8 cellular contexts compared by ENCODE assay signal in genomic region chr7:139340037-139340807, GRCh38. TPM values are rescaled to one million over a fixed set of nuclear protein-coding genes. Genes with fewer than 3 reads are reported as not detected.
DNase-seq lines count a peak whose midpoint lies in the region; ATAC-seq and TF ChIP-seq lines count a peak whose summit lies in the region.

No MANE protein-coding gene starts in this region.

- DNase-seq in DMS79 treated with DMSO at 0.1 percent for 48 hours (lab: John Stamatoyannopoulos, UW): peak; percentile 100
- DNase-seq in activated T-cell treated with anti-CD3 and anti-CD28 coated beads, Interleukin-2, amount 50 U/mL, for 48 hours: peak; percentile 99 to 100
- peak; percentile 93 to 94 for DNase-seq in stimulated activated CD8-positive, alpha-beta memory T cell treated with anti-CD3 and anti-CD28 coated beads, Interleukin-7, amount 100 ng/mL, for 1 hour (ENCODE audit: low read depth in 2 of 2)

- peak; percentile 82 for TF ChIP-seq CTCF in KMS-11 (conservative IDR thresholded peaks at IDR 0.05; ENCODE audit: low read depth, low read length)

- peak overlapping the region; percentile 4 for H3K4me3 ChIP-seq in KMS-11 (IDR thresholded peaks at IDR 0.05; ENCODE audit: insufficient read depth, low read depth, low read length)
- peak overlapping the region; percentile 92 to 97 for H3K4me3 ChIP-seq in muscle layer of colon (ENCODE audit: low read depth in 1 of 2, low read length in 2 of 2)

- no peaks in the 10 kb centered on the region for H4K20me1 ChIP-seq in KMS-11 (ENCODE audit: insufficient read depth)

- H3K4me1 ChIP-seq in KMS-11 (ENCODE audit: low read depth, poor library complexity, severe bottlenecking) (peaks cover 12% of the 10 kb centered on the region), muscle layer of colon (ENCODE audit: insufficient read depth, low read length) (peaks cover 12% of the 10 kb centered on the region)

- H3K9ac ChIP-seq in KMS-11: peak overlapping the region; percentile 96
- peak overlapping the region; percentile 99 for H3K9ac ChIP-seq in muscle layer of colon (ENCODE audit: low read length)

- ATAC-seq in GM21786 (IDR thresholded peaks at IDR 0.05; ENCODE audit: unreplicated experiment) (peak; percentile 84), esophagus mucosa (peak; percentile 96)

- H3K4me2 ChIP-seq in KMS-11: peak overlapping the region; percentile 90

- H3K27me3 ChIP-seq in KMS-11 (ENCODE audit: insufficient read depth, low read depth): no peaks in the 10 kb centered on the region
- H3K27me3 ChIP-seq in muscle layer of colon (ENCODE audit: control insufficient read depth in 1 of 2, insufficient read depth in 2 of 2, low read length in 2 of 2): no peaks in the 10 kb centered on the region

- H3K36me3 ChIP-seq in KMS-11 (ENCODE audit: insufficient read depth) (no peaks in the 10 kb centered on the region), muscle layer of colon (ENCODE audit: insufficient read depth, low read length) (no peaks in the 10 kb centered on the region)

- no peaks in the 10 kb centered on the region for H3K9me3 ChIP-seq in muscle layer of colon (ENCODE audit: low read length)

- peak overlapping the region; percentile 95 for H3K27ac ChIP-seq in KMS-11
- H3K27ac ChIP-seq in muscle layer of colon (ENCODE audit: low read depth, low read length): peak overlapping the region; percentile 100

- H2AFZ ChIP-seq in KMS-11 (ENCODE audit: low read depth): peak overlapping the region; percentile 90

- peaks cover 20% of the 10 kb centered on the region for H3K79me2 ChIP-seq in KMS-11 (ENCODE audit: insufficient read depth, low read depth)

TF ChIP-seq in PFSK-1, 5 proteins besides CTCF, POLR2A, EP300 and RAD21:
- TF ChIP-seq TAF1 (IDR thresholded peaks at IDR 0.05; ENCODE audit: borderline replicate concordance, insufficient read depth, low read length) (peak; percentile 55; the same call in 1 of the 2 replicates), FOXP2 (optimal IDR thresholded peaks at IDR 0.05; ENCODE audit: borderline replicate concordance, extremely low read depth, extremely low read length, insufficient read depth) (no peak), REST (IDR thresholded peaks at IDR 0.05; ENCODE audit: insufficient read depth in 1 of 2, low read depth in 2 of 2, low read length in 2 of 2) (0 out of 4 replicates have a peak, but pooled peaks of 1 of the 2 experiments have one; percentile 20)
TF ChIP-seq in PFSK-1: peak in this region for 2.

RNA-seq across cellular contexts. Expression of gene FMC1, which starts 0.9 kb away (rescaled TPM):
- 42.9 TPM for polyA plus RNA-seq in PFSK-1 (2012; ENCODE audit: insufficient read length, low read depth)
- total RNA-seq in esophagus mucosa: 9.6 TPM

RNA-seq across cellular contexts. Expression of gene LUC7L2, which starts 19.5 kb away (rescaled TPM):
- 131 TPM for polyA plus RNA-seq in PFSK-1 (2012; ENCODE audit: insufficient read length, low read depth)
- 50.6 TPM for total RNA-seq in esophagus mucosa

Comparison
In these comparisons a context has a peak if more than half of its experiments do, and no peak if none do; other contexts are left out.
1. Peak in every context shown above with its lines: DNase-seq, ATAC-seq, H3K4me3 ChIP-seq and H3K27ac ChIP-seq.